1 cellular context compared by ENCODE assay signal in the genomic region with DNA sequence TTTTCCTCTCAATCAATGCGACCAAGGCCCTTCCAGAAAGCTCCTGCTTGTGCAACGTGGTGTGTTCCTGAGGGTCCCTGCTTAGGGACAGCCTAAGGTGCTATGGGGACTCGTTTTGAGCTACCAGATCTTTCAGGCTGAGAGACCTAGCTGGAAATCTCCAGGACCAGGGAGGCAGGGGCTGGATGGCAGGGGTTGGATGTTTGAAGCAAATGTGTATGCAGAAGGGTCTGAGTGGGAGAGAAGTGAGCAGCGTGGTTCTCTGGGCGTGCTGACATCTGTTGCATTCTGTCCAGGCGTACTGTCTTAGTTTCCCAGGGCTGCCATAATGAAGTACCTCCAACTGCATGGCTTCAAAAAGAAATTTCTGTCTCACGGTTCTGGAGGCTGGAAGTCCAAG.
TF ChIP-seq lines count a peak whose summit lies in the region.

No MANE protein-coding gene starts in this region.

TF ChIP-seq in HepG2, 621 proteins besides CTCF, POLR2A, EP300 and RAD21:
- TF ChIP-seq, protein P1, sequence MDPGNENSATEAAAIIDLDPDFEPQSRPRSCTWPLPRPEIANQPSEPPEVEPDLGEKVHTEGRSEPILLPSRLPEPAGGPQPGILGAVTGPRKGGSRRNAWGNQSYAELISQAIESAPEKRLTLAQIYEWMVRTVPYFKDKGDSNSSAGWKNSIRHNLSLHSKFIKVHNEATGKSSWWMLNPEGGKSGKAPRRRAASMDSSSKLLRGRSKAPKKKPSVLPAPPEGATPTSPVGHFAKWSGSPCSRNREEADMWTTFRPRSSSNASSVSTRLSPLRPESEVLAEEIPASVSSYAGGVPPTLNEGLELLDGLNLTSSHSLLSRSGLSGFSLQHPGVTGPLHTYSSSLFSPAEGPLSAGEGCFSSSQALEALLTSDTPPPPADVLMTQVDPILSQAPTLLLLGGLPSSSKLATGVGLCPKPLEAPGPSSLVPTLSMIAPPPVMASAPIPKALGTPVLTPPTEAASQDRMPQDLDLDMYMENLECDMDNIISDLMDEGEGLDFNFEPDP (CRISPR knock-in tag; conservative IDR thresholded peaks at IDR 0.05), result 0 out of 2 replicates have a peak, but pooled peaks have one; percentile 15
- TF ChIP-seq HCFC1 (IDR thresholded peaks at IDR 0.05; ENCODE audit: low read depth, low read length), result no peak
